ENCODE assay signal across 8 cellular contexts in the genomic region with DNA sequence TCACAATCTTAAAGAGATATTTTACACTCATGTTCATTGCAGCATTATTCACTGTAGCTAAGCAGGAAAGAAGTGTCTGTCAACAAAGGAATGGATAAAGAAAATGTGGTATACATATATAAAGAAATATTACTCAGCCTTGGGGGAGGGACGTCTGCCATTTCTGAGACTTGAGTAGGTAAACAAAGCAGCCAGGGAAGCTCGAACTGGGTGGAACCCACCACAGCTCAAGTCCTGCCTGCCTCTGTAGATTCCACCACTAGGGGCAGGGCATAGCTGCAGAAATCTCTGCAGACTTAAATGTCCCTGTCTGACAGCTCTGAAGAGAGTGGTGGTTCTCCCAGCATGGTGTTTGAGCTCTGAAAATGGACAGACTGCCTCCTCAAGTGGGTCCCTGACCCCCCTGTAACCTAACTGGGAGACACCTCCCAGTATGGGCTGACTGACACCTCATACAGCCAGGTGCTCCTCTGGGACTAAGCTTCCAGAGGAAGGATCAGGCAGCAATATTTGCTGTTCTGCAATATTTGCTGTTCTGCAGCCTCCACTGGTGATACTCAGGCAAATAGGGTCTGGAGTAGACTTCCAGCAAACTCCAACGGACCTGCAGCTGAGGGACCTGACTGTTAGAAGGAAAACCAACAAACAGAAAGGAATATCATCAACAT.
DNase-seq lines count a peak whose midpoint lies in the region; ATAC-seq, FAIRE-seq and TF ChIP-seq lines count a peak whose summit lies in the region.
"Not testable (repeated sequence)": the region's sequence is repeated elsewhere in the genome, so short reads cannot be mapped to it uniquely, and the experiment has no call there.

No MANE protein-coding gene starts in this region.

- peak in 1 of 2 experiments; percentile 83 for DNase-seq in A549 (ENCODE audit: low read depth in 1 of 2, low spot score in 1 of 2)
- not testable (repeated sequence) for DNase-seq in GM10266 (ENCODE audit: extremely low spot score)
- DNase-seq in Karpas-422 = peak; percentile 81
- peak; percentile 65 for DNase-seq in OCI-M1 (lab: John Stamatoyannopoulos, UW)
- DNase-seq in adrenal gland = peak in 4 of 7 donors; percentile 23 to 43 (median 35)
- DNase-seq in islet precursor cell = peak; percentile 83

- peak; percentile 54 for TF ChIP-seq CTCF in A549 (IDR thresholded peaks at IDR 0.05)
- peak; percentile 47 for TF ChIP-seq CTCF in GM10266 (IDR thresholded peaks at IDR 0.05; ENCODE audit: control insufficient read depth, insufficient read depth, low read depth, missing control alignments)
- TF ChIP-seq CTCF in adrenal gland (IDR thresholded peaks at IDR 0.05) = peak; percentile 35 to 60 (median 52)
- peak; percentile 12 for TF ChIP-seq CTCF in parathyroid adenoma (IDR thresholded peaks at IDR 0.05)

- H3K27ac ChIP-seq in A549 = peak overlapping the region; percentile 39 to 58; a peak in 2 of 6 replicates
- not testable (repeated sequence) for H3K27ac ChIP-seq in Karpas-422 (ENCODE audit: low read length); adrenal gland; parathyroid adenoma

- H3K27me3 ChIP-seq in Karpas-422 (ENCODE audit: low read length); adrenal gland; parathyroid adenoma (ENCODE audit: control insufficient read depth, insufficient read depth, low read length): not testable (repeated sequence)

- H3K4me1 ChIP-seq in A549; Karpas-422 (ENCODE audit: low read length); adrenal gland (replicated peaks in 1 of 2); parathyroid adenoma: not testable (repeated sequence)

- peak overlapping the region; percentile 27; the same call in 1 of the 3 replicates for H3K4me2 ChIP-seq in A549
- not testable (repeated sequence) for H3K4me2 ChIP-seq in Karpas-422 (ENCODE audit: low read depth, low read length, poor library complexity, severe bottlenecking); parathyroid adenoma (ENCODE audit: low read length)

- H3K79me2 ChIP-seq in Karpas-422 (ENCODE audit: low read length); parathyroid adenoma: not testable (repeated sequence)

- H3K36me3 ChIP-seq in Karpas-422 (ENCODE audit: insufficient read depth, low read length); adrenal gland (replicated peaks in 1 of 2); parathyroid adenoma (ENCODE audit: control insufficient read depth, insufficient read depth, low read length): not testable (repeated sequence)

- FAIRE-seq in A549 (lab: Jason Lieb, UNC) = peak; percentile 92

- H3K4me3 ChIP-seq in A549; Karpas-422 (ENCODE audit: low read length); adrenal gland; parathyroid adenoma (ENCODE audit: low read depth, low read length): not testable (repeated sequence)

- CTCF ChIA-PET in A549 (lab: Yijun Ruan, JAX) = interaction anchor here (0.6 to 3.0 kb wide), 24 partner anchors 10 to 489 kb away, joined by 3 to 21 read pairs (median 3); no protein-coding TSS in a partner anchor

- peak; percentile 69 to 81 for TF ChIP-seq RAD21 in A549 (conservative IDR thresholded peaks at IDR 0.05 in 1 of 2, IDR thresholded peaks at IDR 0.05 in 1 of 2)

- ATAC-seq in A549 (peak; percentile 47 to 94; a peak in 4 of 6 replicates), esophagus mucosa (peak; percentile 37)

- not testable (repeated sequence) for H3K9ac ChIP-seq in Karpas-422 (ENCODE audit: low read length); parathyroid adenoma

- TF ChIP-seq EP300 in A549 (IDR thresholded peaks at IDR 0.05) = not testable (repeated sequence)

- WGBS in A549 (ENCODE audit: missing lambda C conversion rate) = 2% methylated on average over 3 of the region's 3 CpGs
- WGBS in adrenal gland, 4 donors = 20 to 29% (median 22%) methylated on average over 3 of the region's 3 CpGs

- intact Hi-C loops in adrenal gland (cut with DNase I) = not testable (repeated sequence)

- not testable (repeated sequence) for H2AFZ ChIP-seq in Karpas-422 (ENCODE audit: low read length); parathyroid adenoma

- POLR2A ChIA-PET in A549 (lab: Yijun Ruan, JAX) = not testable (repeated sequence)

- not testable (repeated sequence) for H3K9me3 ChIP-seq in A549; Karpas-422 (ENCODE audit: low read length); adrenal gland (replicated peaks in 1 of 3); parathyroid adenoma (ENCODE audit: control insufficient read depth, low read length)

- TF ChIP-seq POLR2A in A549 (IDR thresholded peaks at IDR 0.05; ENCODE audit: low read length); adrenal gland (IDR thresholded peaks at IDR 0.05): not testable (repeated sequence)

- not testable (repeated sequence) for H4K20me1 ChIP-seq in Karpas-422 (ENCODE audit: insufficient read depth, low read depth, low read length)

- not testable (repeated sequence) for H3K9me2 ChIP-seq in Karpas-422 (replicated peaks; ENCODE audit: insufficient read depth, low read length)

TF ChIP-seq in A549, 52 proteins besides CTCF, POLR2A, EP300 and RAD21:
- TF ChIP-seq, protein P1, sequence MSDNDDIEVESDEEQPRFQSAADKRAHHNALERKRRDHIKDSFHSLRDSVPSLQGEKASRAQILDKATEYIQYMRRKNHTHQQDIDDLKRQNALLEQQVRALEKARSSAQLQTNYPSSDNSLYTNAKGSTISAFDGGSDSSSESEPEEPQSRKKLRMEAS (IDR thresholded peaks at IDR 0.05) = 0 out of 2 replicates have a peak, but pooled peaks have one; percentile 16
- TF ChIP-seq SMC3 (IDR thresholded peaks at IDR 0.05) = peak; percentile 67
- TF ChIP-seq GATA3 (IDR thresholded peaks at IDR 0.05; ENCODE audit: borderline replicate concordance) = 0 out of 2 replicates have a peak, but pooled peaks have one; percentile 12
